In genomic region chr1:206803221-206803730, GRCh38 we compare ENCODE assay signal across 1 cellular context.
TF ChIP-seq lines count a peak whose summit lies in the region.

No MANE protein-coding gene starts in this region.

TF ChIP-seq in GM12878, 131 proteins besides CTCF, POLR2A, EP300 and RAD21 (continued from another document and continues in another):
- TF ChIP-seq CUX1 (IDR thresholded peaks at IDR 0.05; ENCODE audit: insufficient replicate concordance, low read depth, low read length) (peak; percentile 73), IRF3 (IDR thresholded peaks at IDR 0.05) (no peak), MEF2B (IDR thresholded peaks at IDR 0.05; ENCODE audit: partially characterized antibody, poor library complexity, severe bottlenecking) (peak; percentile 97), KAT2A (conservative IDR thresholded peaks at IDR 0.05; ENCODE audit: control insufficient read depth, low read depth, low read length) (no peak), RCOR1 (conservative IDR thresholded peaks at IDR 0.05; ENCODE audit: low read depth, low read length) (no peak), NFXL1 (IDR thresholded peaks at IDR 0.05; ENCODE audit: borderline replicate concordance) (no peak), USF1 (IDR thresholded peaks at IDR 0.05; ENCODE audit: borderline replicate concordance, extremely low read length, insufficient read depth, low read depth, low read length) (peak; percentile 31), E2F4 (IDR thresholded peaks at IDR 0.05; ENCODE audit: low read depth, low read length) (no peak), PAX8 (IDR thresholded peaks at IDR 0.05) (no peak), RFX5 (IDR thresholded peaks at IDR 0.05; ENCODE audit: low read depth, low read length) (0 out of 2 replicates have a peak, but pooled peaks have one; percentile 21), SP1 (IDR thresholded peaks at IDR 0.05; ENCODE audit: low read depth, low read length) (peak; percentile 83), BRCA1 (IDR thresholded peaks at IDR 0.05; ENCODE audit: low read depth, low read length) (no peak), PBX3 (IDR thresholded peaks at IDR 0.05; ENCODE audit: insufficient replicate concordance, low read depth, low read length) (peak; percentile 15), ZNF217 (IDR thresholded peaks at IDR 0.05) (no peak), FOXM1 (IDR thresholded peaks at IDR 0.05; ENCODE audit: low read depth, low read length) (peak; percentile 95), NKRF (conservative IDR thresholded peaks at IDR 0.05) (no peak), HDGF (IDR thresholded peaks at IDR 0.05) (peak; percentile 47; the same call in 1 of the 2 replicates), ZZZ3 (IDR thresholded peaks at IDR 0.05; ENCODE audit: control insufficient read depth, insufficient read length, low read depth) (no peak), CBFB (IDR thresholded peaks at IDR 0.05; ENCODE audit: low read depth) (peak; percentile 90), SKIL (IDR thresholded peaks at IDR 0.05; ENCODE audit: low read depth, poor library complexity, severe bottlenecking) (peak; percentile 100), ESRRA (IDR thresholded peaks at IDR 0.05; ENCODE audit: low read length) (no peak), ZBTB40 (IDR thresholded peaks at IDR 0.05; ENCODE audit: borderline replicate concordance) (no peak; the same call in 1 of the 2 replicates), ASH2L (IDR thresholded peaks at IDR 0.05; ENCODE audit: borderline replicate concordance, low read depth) (0 out of 2 replicates have a peak, but pooled peaks have one; percentile 40), TBL1XR1 (IDR thresholded peaks at IDR 0.05; ENCODE audit: low read depth, low read length) (peak; percentile 100), BACH1 (IDR thresholded peaks at IDR 0.05; ENCODE audit: borderline replicate concordance) (peak; percentile 88), KDM1A (IDR thresholded peaks at IDR 0.05; ENCODE audit: borderline replicate concordance) (no peak), RELA (IDR thresholded peaks at IDR 0.05; ENCODE audit: borderline replicate concordance, partially characterized antibody) (peak; percentile 87), REST (IDR thresholded peaks at IDR 0.05; ENCODE audit: low read depth, low read length) (no peak), HDAC6 (IDR thresholded peaks at IDR 0.05; ENCODE audit: unreplicated experiment) (no peak), SIN3A (IDR thresholded peaks at IDR 0.05; ENCODE audit: low read depth, low read length) (no peak)
